Comparison of ENCODE assay signal across 28 cellular contexts in the genomic region with DNA sequence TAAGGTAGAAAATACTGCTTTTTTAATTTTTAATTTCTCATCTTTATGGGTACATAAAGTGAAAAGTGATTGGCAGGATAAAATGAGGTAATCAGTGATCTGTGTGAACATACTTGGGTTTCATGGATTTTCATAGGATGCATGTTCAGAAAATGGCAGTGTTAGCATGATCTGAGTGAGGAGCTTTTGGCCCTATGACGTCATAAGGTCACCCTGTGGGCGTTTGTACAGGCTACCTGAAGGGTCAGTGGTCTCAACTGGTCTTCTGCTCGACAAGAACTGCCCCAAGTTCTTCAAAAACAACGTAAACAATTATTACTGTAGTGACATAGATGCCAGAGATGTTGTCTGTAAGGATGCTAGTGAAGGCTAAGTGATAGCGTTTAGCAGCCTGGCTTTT.
"Had no signal": no experiment of that assay in that cellular context is flagged by ENCODE, and none has a peak within 500 bp of the region (broad histone marks: within the 10 kb centered on the region; RNA-seq: fewer than 3 reads in every experiment).

No MANE protein-coding gene starts in this region.

- H3K4me3 ChIP-seq: colonic mucosa, coronary artery, dorsolateral prefrontal cortex, esophagus muscularis mucosa, esophagus squamous epithelium, gastrocnemius medialis, gastroesophageal sphincter, heart left ventricle, heart right ventricle had no signal

- ATAC-seq: effector memory CD8-positive, alpha-beta T cell; esophagus mucosa; foreskin keratinocyte; gastrocnemius medialis; gastroesophageal sphincter; heart left ventricle; heart right ventricle had no signal

- H3K27ac ChIP-seq: colonic mucosa, coronary artery, dorsolateral prefrontal cortex, epithelial cell of prostate, esophagus muscularis mucosa, esophagus squamous epithelium, foreskin keratinocyte, gastrocnemius medialis, gastroesophageal sphincter, heart left ventricle, heart right ventricle had no signal

- DNase-seq: colonic mucosa; cortex of kidney; dermis blood vessel endothelial cell; dorsolateral prefrontal cortex; effector CD4-positive, alpha-beta T cell; effector CD8-positive, alpha-beta T cell; effector memory CD4-positive, alpha-beta T cell; effector memory CD8-positive, alpha-beta T cell; endodermal cell; erythroblast; esophagus squamous epithelium; foreskin fibroblast; foreskin keratinocyte; foreskin melanocyte; gastrocnemius medialis; glutamatergic neuron; head of caudate nucleus; heart left ventricle; heart right ventricle had no signal

- H3K4me1 ChIP-seq: colonic mucosa, esophagus muscularis mucosa, esophagus squamous epithelium, gastrocnemius medialis, gastroesophageal sphincter, heart left ventricle, heart right ventricle had no signal

- H3K36me3 ChIP-seq: colonic mucosa, esophagus muscularis mucosa, esophagus squamous epithelium, gastrocnemius medialis, gastroesophageal sphincter, heart left ventricle, heart right ventricle had no signal

- H3K9me3 ChIP-seq: colonic mucosa, esophagus muscularis mucosa, esophagus squamous epithelium, gastrocnemius medialis, gastroesophageal sphincter had no signal

- H3K27me3 ChIP-seq: colonic mucosa, esophagus muscularis mucosa, esophagus squamous epithelium, foreskin keratinocyte, gastrocnemius medialis, gastroesophageal sphincter, heart left ventricle had no signal

- FAIRE-seq: colon, endometrium, endothelial cell of umbilical vein, frontal cortex had no signal
